ENCODE assay signal across 8 cellular contexts in the genomic region with DNA sequence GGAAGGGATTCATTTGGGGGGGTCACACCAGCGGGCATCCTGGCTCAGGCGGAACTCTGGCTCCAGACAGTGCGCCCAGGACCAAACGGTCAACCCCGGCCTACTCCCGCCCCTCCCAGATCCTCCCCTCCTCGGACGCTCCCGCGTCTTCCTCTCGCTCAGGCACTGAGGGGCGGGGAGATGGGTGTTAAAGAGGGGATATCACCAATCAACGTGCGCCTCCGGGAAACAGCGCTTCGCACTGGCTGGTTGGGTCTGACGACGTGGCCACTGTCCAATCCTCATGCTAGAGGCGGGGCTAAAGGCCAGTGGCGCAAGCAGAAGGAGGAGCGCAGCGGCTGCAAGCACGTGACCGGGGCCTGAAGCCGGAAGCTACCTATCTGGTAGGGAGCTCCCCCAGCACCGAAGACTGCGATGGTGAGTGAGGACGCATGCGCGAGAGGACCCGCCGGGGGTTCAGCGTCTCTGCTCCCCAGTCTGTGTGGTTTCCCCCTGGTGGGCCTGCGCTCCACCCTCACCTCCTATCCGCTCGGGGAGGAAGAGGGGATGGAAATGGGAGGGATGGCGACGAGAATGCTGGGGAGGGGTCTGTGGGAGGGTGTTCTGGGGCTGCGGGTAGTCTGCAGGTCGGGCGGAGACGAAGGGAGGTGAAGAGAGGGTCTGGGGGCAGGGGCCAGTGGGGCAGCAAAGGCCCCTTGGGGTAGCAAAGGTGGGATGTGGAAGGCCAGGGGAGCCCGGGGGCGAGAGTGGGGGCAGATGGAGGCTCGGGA. TPM values are rescaled to one million over a fixed set of nuclear protein-coding genes. Genes with fewer than 3 reads are reported as not detected.
DNase-seq lines count a peak whose midpoint lies in the region; ATAC-seq and FAIRE-seq lines count a peak whose summit lies in the region.

A gene (plus strand): TSS at position 360 of the 770 bp plus-strand sequence. CDS start 55 bp downstream, at position 415.

- H3K27me3 Mint-ChIP-seq in activated T-cell treated with anti-CD3 and anti-CD28 coated beads, Interleukin-2, amount 50 U/mL, for 72 hours (ENCODE audit: low read depth), result no peaks in the 10 kb centered on the region

- peaks cover 5 to 16% of the 10 kb centered on the region in 2 donors for H3K4me1 ChIP-seq in muscle layer of duodenum (ENCODE audit: control insufficient read depth in 1 of 2, insufficient read depth in 2 of 2, low read length in 2 of 2)

- FAIRE-seq in RCC 7860 (lab: Jason Lieb, UNC), result peak; percentile 93

- no peaks in the 10 kb centered on the region for H3K27me3 ChIP-seq in muscle layer of duodenum (ENCODE audit: low read depth, low read length)

- H3K4me3 Mint-ChIP-seq in activated T-cell treated with anti-CD3 and anti-CD28 coated beads, Interleukin-2, amount 50 U/mL, for 72 hours, result peak within 1 kb of the TSS; percentile 89 to 100

- H3K36me3 Mint-ChIP-seq in activated T-cell treated with anti-CD3 and anti-CD28 coated beads, Interleukin-2, amount 50 U/mL, for 72 hours (ENCODE audit: insufficient read depth in 2 of 2), result peaks cover 10 to 14% of the 10 kb centered on the region in 2 donors

- no peaks in the 10 kb centered on the region for H3K9me3 ChIP-seq in KOPT-K1 (ENCODE audit: insufficient read depth, low read length, poor library complexity, severe bottlenecking)
- no peaks in the 10 kb centered on the region for H3K9me3 ChIP-seq in muscle layer of duodenum (ENCODE audit: control insufficient read depth in 1 of 2, low read length in 2 of 2)

- H3K4me3 ChIP-seq in muscle layer of duodenum (ENCODE audit: low read depth in 1 of 2, low read length in 2 of 2), result peak within 1 kb of the TSS; percentile 79 to 97

- peak; percentile 98 for ATAC-seq in GM21786 (IDR thresholded peaks at IDR 0.05; ENCODE audit: unreplicated experiment)
- ATAC-seq in activated T-cell treated with anti-CD3 and anti-CD28 coated beads, Interleukin-2, amount 50 U/mL, for 72 hours (replicated peaks in 1 of 2), result peak; percentile 97
- ATAC-seq in esophagus mucosa, result peak; percentile 99

- DNase-seq in DMS79 treated with DMSO at 0.1 percent for 48 hours (lab: John Stamatoyannopoulos, UW), result peak; percentile 99
- peak; percentile 100 for DNase-seq in RCC 7860 (ENCODE audit: low spot score)
- DNase-seq in activated T-cell treated with anti-CD3 and anti-CD28 coated beads, Interleukin-2, amount 50 U/mL, for 72 hours, result peak; percentile 97 to 100
- peak; percentile 97 for DNase-seq in stimulated activated CD8-positive, alpha-beta memory T cell treated with anti-CD3 and anti-CD28 coated beads, Interleukin-7, amount 100 ng/mL, for 4 hours (ENCODE audit: low read depth in 2 of 2)

- peaks cover 49% of the 10 kb centered on the region for H3K4me1 Mint-ChIP-seq in activated T-cell treated with anti-CD3 and anti-CD28 coated beads, Interleukin-2, amount 50 U/mL, for 72 hours (ENCODE audit: low read depth)

- H3K36me3 ChIP-seq in KOPT-K1 (ENCODE audit: insufficient read depth, low read length) (peaks cover 23% of the 10 kb centered on the region), muscle layer of duodenum (ENCODE audit: control insufficient read depth in 1 of 2, insufficient read depth in 2 of 2, low read length in 2 of 2) (peaks cover 4 to 8% of the 10 kb centered on the region in 2 donors)

- peak within 1 kb of the TSS; percentile 89 for H3K27ac ChIP-seq in KOPT-K1 (ENCODE audit: low read depth, low read length, poor library complexity, severe bottlenecking)
- H3K27ac ChIP-seq in muscle layer of duodenum (ENCODE audit: low read length), result peak within 1 kb of the TSS; percentile 86

- H3K27ac Mint-ChIP-seq in activated T-cell treated with anti-CD3 and anti-CD28 coated beads, Interleukin-2, amount 50 U/mL, for 72 hours, result peak within 1 kb of the TSS; percentile 90

- H3K9me3 Mint-ChIP-seq in activated T-cell treated with anti-CD3 and anti-CD28 coated beads, Interleukin-2, amount 50 U/mL, for 72 hours, result no peaks in the 10 kb centered on the region

RNA-seq across cellular contexts. Expression of the gene that starts here (rescaled TPM):
- total RNA-seq in activated T-cell treated with anti-CD3 and anti-CD28 coated beads, Interleukin-2, amount 50 U/mL, for 72 hours, result 100 to 1,000 TPM; 130 to 134 TPM
- 71.1 TPM for total RNA-seq in esophagus mucosa

Comparison
In these comparisons a context has a peak if more than half of its experiments do, and no peak if none do; other contexts are left out.
1. Peak in every context shown above with its lines: DNase-seq, ATAC-seq, H3K4me3 ChIP-seq and H3K27ac ChIP-seq.